ENCODE assay signal across 9 cellular contexts in genomic region chr10:110901954-110902819, GRCh38. TPM values are rescaled to one million over a fixed set of nuclear protein-coding genes. Genes with fewer than 3 reads are reported as not detected.
DNase-seq lines count a peak whose midpoint lies in the region; ATAC-seq, FAIRE-seq and TF ChIP-seq lines count a peak whose summit lies in the region.
"Had no signal": no experiment of that assay in that cellular context is flagged by ENCODE, and none has a peak within 500 bp of the region (broad histone marks: within the 10 kb centered on the region; RNA-seq: fewer than 3 reads in every experiment).

No MANE protein-coding gene starts in this region.

- H3K9me3 ChIP-seq in HCT116 (ENCODE audit: control insufficient read depth in 1 of 2, insufficient read depth in 1 of 2, low read depth in 1 of 2, low read length in 2 of 2) = no peaks in the 10 kb centered on the region
- H3K9me3 ChIP-seq: transverse colon had no signal

- H3K4me2 ChIP-seq in HCT116 (ENCODE audit: low read length) = peak overlapping the region; percentile 32

- H3K4me1 ChIP-seq in HCT116 (ENCODE audit: control insufficient read depth in 1 of 2, insufficient read depth in 2 of 2, low read length in 2 of 2) = peaks cover 0 to 11% of the 10 kb centered on the region in 2 experiments; a peak in 2 of 4 replicates

- H3K9me2 ChIP-seq in HCT116 (ENCODE audit: insufficient read depth) = no peaks in the 10 kb centered on the region

- RAD21 ChIA-PET in HCT116 (lab: Charles Lee; ENCODE audit: low non-redundant PET in 1 of 2, low total read pairs in 2 of 2, uncharacterized antibody in 2 of 2, unreplicated experiment in 2 of 2) = no interaction called here

- no peaks in the 10 kb centered on the region for H3K27me3 ChIP-seq in HCT116 (ENCODE audit: insufficient read depth, low read length)
- H3K27me3 ChIP-seq: transverse colon had no signal

- TF ChIP-seq RAD21 in HCT116 (IDR thresholded peaks at IDR 0.05; ENCODE audit: low read depth) = no peak

- BruUV-seq in HCT116 (replicated peaks; lab: Mats Ljungman, UMichigan) = TSS peak; percentile 89

- no peak overlapping the region for H3K9ac ChIP-seq in HCT116 (ENCODE audit: low read length)

- H3K79me2 ChIP-seq in HCT116 (ENCODE audit: insufficient read depth, low read length) = no peaks in the 10 kb centered on the region

- no peak overlapping the region for H3K27ac ChIP-seq in HCT116 (ENCODE audit: low read depth, low read length)

- no peaks in the 10 kb centered on the region for H3K9me3 Mint-ChIP-seq in activated naive CD4-positive, alpha-beta T cell treated with anti-CD3 and anti-CD28 coated beads, Interleukin-2, amount 50 U/mL, for 72 hours

- ATAC-seq in HCT116 = no peak; the same call in 1 of the 2 replicates
- peak; percentile 64 to 70 for ATAC-seq in activated naive CD4-positive, alpha-beta T cell treated with anti-CD3 and anti-CD28 coated beads, Interleukin-2, amount 50 U/mL, for 72 hours
- ATAC-seq in left colon = peak; percentile 11

- peaks cover 0 to 15% of the 10 kb centered on the region in 2 donors for H3K36me3 Mint-ChIP-seq in activated naive CD4-positive, alpha-beta T cell treated with anti-CD3 and anti-CD28 coated beads, Interleukin-2, amount 50 U/mL, for 72 hours

- TF ChIP-seq CTCF in AG09309 (IDR thresholded peaks at IDR 0.05; ENCODE audit: control insufficient read depth, insufficient read depth, low read depth, low read length, missing control alignments) (no peak), HCT116 (IDR thresholded peaks at IDR 0.05 in 2 of 3, conservative IDR thresholded peaks at IDR 0.05 in 1 of 3; ENCODE audit: borderline replicate concordance in 1 of 3, insufficient read depth in 1 of 3, low read depth in 2 of 3, low read length in 2 of 3) (no peak), D721Med (IDR thresholded peaks at IDR 0.05; ENCODE audit: insufficient read depth, missing control alignments) (no peak), GM20000 (IDR thresholded peaks at IDR 0.05; ENCODE audit: extremely low read depth, missing control alignments) (no peak)

- H4K20me1 ChIP-seq in HCT116 (ENCODE audit: insufficient read depth) = no peaks in the 10 kb centered on the region

- no peak for TF ChIP-seq POLR2A in HCT116 (IDR thresholded peaks at IDR 0.05; ENCODE audit: borderline replicate concordance, extremely low read depth, insufficient read depth, insufficient read length)

- no peaks in the 10 kb centered on the region; a peak in 1 of 4 replicates for H3K36me3 ChIP-seq in HCT116 (ENCODE audit: control insufficient read depth in 1 of 2, insufficient read depth in 2 of 2, low read length in 2 of 2)

- H3K4me3 ChIP-seq in AG09309 (ENCODE audit: control insufficient read depth, low read depth, low read length) = no peak overlapping the region
- H3K4me3 ChIP-seq in HCT116 (replicated peaks in 1 of 2; ENCODE audit: low read depth in 1 of 2, low read length in 2 of 2) = no peak overlapping the region
- H3K4me3 ChIP-seq: transverse colon had no signal

- CTCF ChIA-PET in HCT116 (lab: Charles Lee) = interaction anchor here (0.9 to 1.5 kb wide), 3 partner anchors 8 to 22 kb away, joined by 3 to 10 read pairs (median 4); partner anchors contain the start of gene BBIP1

- intact Hi-C loops in HCT116 (cut with micrococcal nuclease) (no loop called here), left colon (cut with DNase I, micrococcal nuclease) (no loop called here)

- no peak for FAIRE-seq in D721Med (lab: Jason Lieb, UNC)

- DNase-seq in AG09309 (ENCODE audit: low read depth) (peak; percentile 48), HCT116 (ENCODE audit: low read depth, low spot score) (peak; percentile 48), left colon (no peak), D721Med (ENCODE audit: insufficient read length, low spot score) (no peak), dermis blood vessel endothelial cell (no peak), GM20000 (ENCODE audit: low spot score) (no peak), NCI-H1694 treated with DMSO at 0.1 percent for 48 hours (lab: John Stamatoyannopoulos, UW) (no peak)
- peak in 1 of 2 donors; percentile 27 for DNase-seq in activated naive CD4-positive, alpha-beta T cell treated with anti-CD3 and anti-CD28 coated beads, Interleukin-2, amount 50 U/mL, for 72 hours (ENCODE audit: low spot score in 2 of 2)
- DNase-seq: transverse colon had no signal

- POLR2A ChIA-PET in HCT116 (lab: Charles Lee) = interaction anchor here (0.6 to 5.0 kb wide), 4 partner anchors 8 to 128 kb away, joined by 3 to 35 read pairs (median 3); partner anchors contain the start of genes BBIP1 and SHOC2

- no peak overlapping the region for H2AFZ ChIP-seq in HCT116 (ENCODE audit: low read depth, low read length, poor library complexity, severe bottlenecking)

- H3K27ac Mint-ChIP-seq in activated naive CD4-positive, alpha-beta T cell treated with anti-CD3 and anti-CD28 coated beads, Interleukin-2, amount 50 U/mL, for 72 hours = peak overlapping the region; percentile 77 to 81

TF ChIP-seq in HCT116, 20 proteins besides CTCF, POLR2A, EP300 and RAD21 (continues in another document):
- peak; percentile 22; the same call in 1 of the 2 replicates for TF ChIP-seq CBX3 (IDR thresholded peaks at IDR 0.05; ENCODE audit: low read depth)
- TF ChIP-seq MAX (IDR thresholded peaks at IDR 0.05) = peak; percentile 45
- TF ChIP-seq ATF3 (IDR thresholded peaks at IDR 0.05) = peak; percentile 89
- TF ChIP-seq FOSL1 (IDR thresholded peaks at IDR 0.05; ENCODE audit: low read depth) = peak; percentile 76
- no peak for TF ChIP-seq EZH2 (IDR thresholded peaks at IDR 0.05)
- no peak for TF ChIP-seq ZFX (IDR thresholded peaks at IDR 0.05)
- peak; percentile 99 for TF ChIP-seq CEBPB (IDR thresholded peaks at IDR 0.05; ENCODE audit: low read depth)
- TF ChIP-seq YY1 (IDR thresholded peaks at IDR 0.05; ENCODE audit: extremely low read depth, insufficient replicate concordance, low read depth, low read length) = no peak
- peak; percentile 53; the same call in 1 of the 2 replicates for TF ChIP-seq JUND (IDR thresholded peaks at IDR 0.05)
- peak; percentile 77 for TF ChIP-seq SP1 (IDR thresholded peaks at IDR 0.05; ENCODE audit: low read depth)
- peak; percentile 20; the same call in 1 of the 2 replicates for TF ChIP-seq SRF (IDR thresholded peaks at IDR 0.05; ENCODE audit: low read depth)
- TF ChIP-seq ELF1 (IDR thresholded peaks at IDR 0.05; ENCODE audit: borderline replicate concordance, low read depth) = no peak
- TF ChIP-seq EGR1 (IDR thresholded peaks at IDR 0.05; ENCODE audit: low read depth) = peak; percentile 90
- peak; percentile 79 for TF ChIP-seq POLR2AphosphoS5 (IDR thresholded peaks at IDR 0.05; ENCODE audit: low read depth, low read length)
- TF ChIP-seq REST (IDR thresholded peaks at IDR 0.05; ENCODE audit: low read depth) = no peak

RNA-seq across cellular contexts. Expression of gene BBIP1, which starts 16.8 kb away (rescaled TPM):
- total RNA-seq in HCT116 (2021; ENCODE audit: unreplicated experiment) (38.9 TPM), left colon (10 to 100 TPM; 12.3 to 15.7 TPM), dermis blood vessel endothelial cell (16.7 and 29.7 TPM in 2 replicates)
- 15.2 and 25.5 TPM in 2 replicates for polyA plus RNA-seq in HCT116 (2012)
- 10 to 100 TPM; 32.1 to 51.8 TPM for total RNA-seq in activated naive CD4-positive, alpha-beta T cell treated with anti-CD3 and anti-CD28 coated beads, Interleukin-2, amount 50 U/mL, for 72 hours

RNA-seq across cellular contexts. Expression of gene SHOC2, which starts 17.2 kb away (rescaled TPM):
- total RNA-seq in HCT116 (2021; ENCODE audit: unreplicated experiment) (39.5 TPM), left colon (10 to 100 TPM; 66.8 to 79.2 TPM), dermis blood vessel endothelial cell (62.3 and 70.6 TPM in 2 replicates)
- polyA plus RNA-seq in HCT116 (2012) = 8.8 and 12.7 TPM in 2 replicates
- total RNA-seq in activated naive CD4-positive, alpha-beta T cell treated with anti-CD3 and anti-CD28 coated beads, Interleukin-2, amount 50 U/mL, for 72 hours = 10 to 100 TPM; 33.7 to 35.9 TPM

RNA-seq across cellular contexts. Expression of gene PDCD4, which starts 30.5 kb away (rescaled TPM):
- 63.0 TPM for total RNA-seq in HCT116 (2021; ENCODE audit: unreplicated experiment)
- polyA plus RNA-seq in HCT116 (2012) = 52.9 and 63.0 TPM in 2 replicates
- total RNA-seq in activated naive CD4-positive, alpha-beta T cell treated with anti-CD3 and anti-CD28 coated beads, Interleukin-2, amount 50 U/mL, for 72 hours = 100 to 1,000 TPM in 1 of 2 donors, 10 to 100 TPM in 1; 94.9 to 159 TPM
- total RNA-seq in left colon = 100 to 1,000 TPM; 487 to 575 TPM
- 171 and 200 TPM in 2 replicates for total RNA-seq in dermis blood vessel endothelial cell

Comparison
In these comparisons a context has a peak if more than half of its experiments do, and no peak if none do; other contexts are left out.
1. DNase-seq: peak in AG09309 (single experiment) and HCT116 (single experiment); none in left colon (0 of 2), D721Med (single experiment), dermis blood vessel endothelial cell (single experiment), GM20000 (single experiment) and NCI-H1694 treated with DMSO at 0.1 percent for 48 hours (single experiment).